Comparison of ENCODE assay signal across 18 cellular contexts in the genomic region with DNA sequence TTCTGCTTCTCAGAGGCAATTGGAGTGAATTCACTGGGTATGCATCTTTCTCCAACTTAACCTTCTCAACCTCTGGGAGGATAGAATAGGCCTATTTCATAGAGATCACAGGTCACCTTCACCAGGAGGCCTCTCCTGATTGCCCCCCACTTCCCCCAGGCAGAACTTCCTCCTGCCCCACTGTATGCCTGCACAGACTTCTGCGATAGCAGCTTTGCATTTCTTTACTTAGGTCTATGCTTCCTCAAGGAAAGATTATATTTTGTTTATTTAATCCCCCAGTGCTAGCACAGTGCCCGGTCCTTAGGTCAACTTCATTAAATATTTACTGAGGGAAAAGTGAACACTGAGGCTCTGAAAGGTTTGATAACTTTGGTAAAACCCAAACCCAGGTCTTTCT. TPM values are rescaled to one million over a fixed set of nuclear protein-coding genes. Genes with fewer than 3 reads are reported as not detected.
A peak's percentile ranks its signal among the peaks of the same experiment; 100 is the strongest.
DNase-seq lines count a peak whose midpoint lies in the region; ATAC-seq, FAIRE-seq and TF ChIP-seq lines count a peak whose summit lies in the region.
"Had no signal": no experiment of that assay in that cellular context is flagged by ENCODE, and none has a peak within 500 bp of the region (broad histone marks: within the 10 kb centered on the region; RNA-seq: fewer than 3 reads in every experiment).

No MANE protein-coding gene starts in this region.

- no TSS peak for BruUV-seq in PC-9 (replicated peaks; lab: Mats Ljungman, UMichigan)

- H2AFZ ChIP-seq in PC-9, result no peak overlapping the region

- TF ChIP-seq POLR2A in A549 (IDR thresholded peaks at IDR 0.05; ENCODE audit: low read length) (no peak), stomach (IDR thresholded peaks at IDR 0.05) (no peak), testis (IDR thresholded peaks at IDR 0.05) (no peak)

- H3K9me2 ChIP-seq in PC-9 (ENCODE audit: insufficient read depth), result no peaks in the 10 kb centered on the region

- POLR2A ChIA-PET in A549 (lab: Yijun Ruan, JAX) (interaction anchor here (1.4 kb wide), 1 partner anchor 11 kb away, joined by 4 read pairs; no protein-coding TSS in a partner anchor), PC-9 (lab: Charles Lee; ENCODE audit: unreplicated experiment) (no interaction called here)

- H3K27me3 ChIP-seq in PC-9 (ENCODE audit: insufficient read depth, low read depth) (no peaks in the 10 kb centered on the region), stomach (no peaks in the 10 kb centered on the region), testis (no peaks in the 10 kb centered on the region)

- TF ChIP-seq CTCF in A549 (IDR thresholded peaks at IDR 0.05), result no peak
- no peak for TF ChIP-seq CTCF in PC-9 (conservative IDR thresholded peaks at IDR 0.05)
- no peak for TF ChIP-seq CTCF in stomach (IDR thresholded peaks at IDR 0.05)
- TF ChIP-seq CTCF in testis (IDR thresholded peaks at IDR 0.05), result no peak

- CTCF ChIA-PET in A549 (lab: Yijun Ruan, JAX), result interaction anchor here (0.6 to 21.3 kb wide), 3 partner anchors 17 to 130 kb away, joined by 3 to 263 read pairs (median 9); a partner anchor contains a TSS
- CTCF ChIA-PET in PC-9 (lab: Charles Lee), result interaction anchor here (0.6 to 0.8 kb wide), 2 partner anchors 11 to 20 kb away, joined by 3 to 4 read pairs; a partner anchor contains a TSS

- no peak for FAIRE-seq in A549 (lab: Jason Lieb, UNC)
- FAIRE-seq: GM12878, GM18507, GM19239 had no signal

- WGBS in A549 (ENCODE audit: missing lambda C conversion rate), result 5% methylated on average over 2 of the region's 2 CpGs
- WGBS in stomach, 5 donors, result 25 to 49% (median 30%) methylated on average over 2 of the region's 2 CpGs
- 80 to 96% methylated on average over 2 of the region's 2 CpGs for WGBS in testis, 2 donors

- peaks cover 53% of the 10 kb centered on the region for H3F3A ChIP-seq in PC-9 (ENCODE audit: insufficient read depth, low read depth)

- no peaks in the 10 kb centered on the region; the same call in 1 of the 2 replicates for H4K20me1 ChIP-seq in PC-9 (ENCODE audit: insufficient read depth)

- peaks cover 8% of the 10 kb centered on the region; the same call in 1 of the 2 replicates for H3K36me3 ChIP-seq in PC-9 (ENCODE audit: low read depth)
- peaks cover 0 to 16% (median 13%) of the 10 kb centered on the region in 4 donors for H3K36me3 ChIP-seq in stomach
- H3K36me3 ChIP-seq in testis (ENCODE audit: low read depth, missing control alignments), result no peaks in the 10 kb centered on the region

- no peak for TF ChIP-seq EP300 in A549 (IDR thresholded peaks at IDR 0.05)
- no peak for TF ChIP-seq EP300 in stomach (IDR thresholded peaks at IDR 0.05)

- H3K9me3 ChIP-seq in A549, result no peaks in the 10 kb centered on the region
- H3K9me3 ChIP-seq in PC-9 (ENCODE audit: insufficient read depth, low read depth), result no peaks in the 10 kb centered on the region
- H3K9me3 ChIP-seq in stomach, result no peaks in the 10 kb centered on the region
- no peaks in the 10 kb centered on the region for H3K9me3 ChIP-seq in testis

- H3K4me2 ChIP-seq in A549, result peak overlapping the region; percentile 69
- H3K4me2 ChIP-seq in PC-9, result peak overlapping the region; percentile 82

- DNase-seq in A549 (ENCODE audit: low read depth in 1 of 2, low spot score in 1 of 2) (no peak), PC-9 (no peak), left colon (no peak), stomach (no peak), testis (no peak), islet precursor cell (no peak), DMS114 treated with DMSO at 0.1 percent for 48 hours (lab: John Stamatoyannopoulos, UW; ENCODE audit: unreplicated experiment) (no peak)
- DNase-seq: CD4-positive, CD25-positive, alpha-beta regulatory T cell; DMS79; HCEC 1CT; NCI-H1417; NCI-H1930; NCI-H2171 treated with DMSO at 0.1 percent for 48 hours; NCI-H510A had no signal

- TF ChIP-seq RAD21 in A549 (conservative IDR thresholded peaks at IDR 0.05 in 1 of 2, IDR thresholded peaks at IDR 0.05 in 1 of 2), result no peak

- H3K4me1 ChIP-seq in A549 (peaks cover 62% of the 10 kb centered on the region), PC-9 (replicated peaks; ENCODE audit: insufficient read depth) (peaks cover 59% of the 10 kb centered on the region), stomach (peaks cover 56 to 86% (median 77%) of the 10 kb centered on the region in 4 donors), testis (peaks cover 17% of the 10 kb centered on the region)

- peak overlapping the region; percentile 53 to 94; a peak in 4 of 6 replicates for H3K27ac ChIP-seq in A549
- H3K27ac ChIP-seq in PC-9, result peak overlapping the region; percentile 40
- H3K27ac ChIP-seq in stomach, result peak overlapping the region in 4 of 5 donors; percentile 16 to 82 (median 70)
- no peak overlapping the region for H3K27ac ChIP-seq in testis

- no peak for ATAC-seq in A549
- ATAC-seq in left colon, result peak; percentile 31
- no peak for ATAC-seq in GM19455 (IDR thresholded peaks at IDR 0.05; ENCODE audit: unreplicated experiment)

- intact Hi-C loops in PC-9 (cut with micrococcal nuclease; ENCODE audit: unreplicated experiment) (no loop called here), left colon (cut with DNase I, micrococcal nuclease) (no loop called here), stomach (cut with DNase I; ENCODE audit: low total_unique reads) (no loop called here), testis (cut with DNase I; ENCODE audit: low total_unique reads) (no loop called here)

- peaks cover 93% of the 10 kb centered on the region for H3K79me2 ChIP-seq in PC-9 (ENCODE audit: low read depth)

- H3K4me3 ChIP-seq in A549 (no peak overlapping the region), PC-9 (no peak overlapping the region), stomach (no peak overlapping the region), testis (no peak overlapping the region)
- H3K4me3 ChIP-seq: GM12878 had no signal

TF ChIP-seq in A549, 52 proteins besides CTCF, POLR2A, EP300 and RAD21:
- TF ChIP-seq RNF2 (IDR thresholded peaks at IDR 0.05; ENCODE audit: borderline replicate concordance, low read depth) (no peak), MYC (IDR thresholded peaks at IDR 0.05; ENCODE audit: borderline replicate concordance, low read length) (no peak), CBX2 (IDR thresholded peaks at IDR 0.05; ENCODE audit: borderline replicate concordance, low read depth) (no peak), FOSB (CRISPR knock-in tag; IDR thresholded peaks at IDR 0.05) (no peak), PHF8 (IDR thresholded peaks at IDR 0.05; ENCODE audit: borderline replicate concordance, low read depth) (no peak), HOXB13 (CRISPR knock-in tag; IDR thresholded peaks at IDR 0.05; ENCODE audit: low read depth) (no peak), NPAS2 (CRISPR knock-in tag; IDR thresholded peaks at IDR 0.05; ENCODE audit: borderline replicate concordance) (no peak), ZNF302 (CRISPR knock-in tag; IDR thresholded peaks at IDR 0.05) (no peak), ZFP36 (IDR thresholded peaks at IDR 0.05; ENCODE audit: borderline replicate concordance, partially characterized antibody) (no peak), ZC3H11A (IDR thresholded peaks at IDR 0.05) (no peak), SMC3 (IDR thresholded peaks at IDR 0.05) (no peak), EHMT2 (IDR thresholded peaks at IDR 0.05; ENCODE audit: low read depth) (no peak), SREBF2 (IDR thresholded peaks at IDR 0.05) (no peak), NR3C1 (IDR thresholded peaks at IDR 0.05) (no peak), TP53 (CRISPR knock-in tag; IDR thresholded peaks at IDR 0.05) (no peak), ESRRA (IDR thresholded peaks at IDR 0.05; ENCODE audit: borderline replicate concordance, low read length) (no peak)
- TF ChIP-seq, protein P1, sequence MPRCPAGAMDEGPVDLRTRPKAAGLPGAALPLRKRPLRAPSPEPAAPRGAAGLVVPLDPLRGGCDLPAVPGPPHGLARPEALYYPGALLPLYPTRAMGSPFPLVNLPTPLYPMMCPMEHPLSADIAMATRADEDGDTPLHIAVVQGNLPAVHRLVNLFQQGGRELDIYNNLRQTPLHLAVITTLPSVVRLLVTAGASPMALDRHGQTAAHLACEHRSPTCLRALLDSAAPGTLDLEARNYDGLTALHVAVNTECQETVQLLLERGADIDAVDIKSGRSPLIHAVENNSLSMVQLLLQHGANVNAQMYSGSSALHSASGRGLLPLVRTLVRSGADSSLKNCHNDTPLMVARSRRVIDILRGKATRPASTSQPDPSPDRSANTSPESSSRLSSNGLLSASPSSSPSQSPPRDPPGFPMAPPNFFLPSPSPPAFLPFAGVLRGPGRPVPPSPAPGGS (IDR thresholded peaks at IDR 0.05), result no peak
- TF ChIP-seq, protein P2, sequence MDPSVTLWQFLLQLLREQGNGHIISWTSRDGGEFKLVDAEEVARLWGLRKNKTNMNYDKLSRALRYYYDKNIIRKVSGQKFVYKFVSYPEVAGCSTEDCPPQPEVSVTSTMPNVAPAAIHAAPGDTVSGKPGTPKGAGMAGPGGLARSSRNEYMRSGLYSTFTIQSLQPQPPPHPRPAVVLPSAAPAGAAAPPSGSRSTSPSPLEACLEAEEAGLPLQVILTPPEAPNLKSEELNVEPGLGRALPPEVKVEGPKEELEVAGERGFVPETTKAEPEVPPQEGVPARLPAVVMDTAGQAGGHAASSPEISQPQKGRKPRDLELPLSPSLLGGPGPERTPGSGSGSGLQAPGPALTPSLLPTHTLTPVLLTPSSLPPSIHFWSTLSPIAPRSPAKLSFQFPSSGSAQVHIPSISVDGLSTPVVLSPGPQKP (IDR thresholded peaks at IDR 0.05; ENCODE audit: low read depth, low read length), result no peak

RNA-seq across cellular contexts. Expression of a gene that starts 19.9 kb away (rescaled TPM):
- polyA plus RNA-seq in A549 (2011; rRNA removed) (12.3 and 26.3 TPM in 2 replicates), A549 (2017; fragmentation: RNase III; extraction: RNeasy Plus Mini Kit Qiagen cat#74134 plus additional on column Dnase treatment) (22.4 to 29.7 TPM (median 28.4 TPM) in 3 replicates), stomach (10 to 100 TPM; 16.5 to 30.3 (median 28.2) TPM), testis (ENCODE audit: insufficient read depth, low read depth, low replicate concordance) (89.1 TPM)
- 8.3 and 9.9 TPM in 2 replicates for polyA plus RNA-seq in A549 (2012; cell fraction: cytosol; rRNA removed)
- polyA plus RNA-seq in A549 (2012; cell fraction: nucleus; rRNA removed), result 37.5 and 46.4 TPM in 2 replicates
- 47.9 and 52.2 TPM in 2 replicates for polyA minus RNA-seq in A549 (2011; rRNA and poly(A)+ RNA removed)
- total RNA-seq in PC-9 (2021) (150 and 158 TPM in 2 replicates), left colon (100 to 1,000 TPM in 1 of 2 donors, 10 to 100 TPM in 1; 84.8 to 110 TPM), stomach (100 to 1,000 TPM in 3 of 5 donors, 10 to 100 TPM in 2; 42.8 to 305 (median 121) TPM), testis (100 to 1,000 TPM in 1 of 2 donors, 10 to 100 TPM in 1; 91.1 to 154 TPM)

Comparison
In these comparisons a context has a peak if more than half of its experiments do, and no peak if none do; other contexts are left out.
1. H3K27ac ChIP-seq: peak in A549 (2 of 2), PC-9 (single experiment) and stomach (4 of 5); none in testis (0 of 2).